12 cellular contexts compared by ENCODE assay signal in genomic region chr5:175484824-175485223, GRCh38. TPM values are rescaled to one million over a fixed set of nuclear protein-coding genes. Genes with fewer than 3 reads are reported as not detected.
"Had no signal": no experiment of that assay in that cellular context is flagged by ENCODE, and none has a peak within 500 bp of the region (broad histone marks: within the 10 kb centered on the region; RNA-seq: fewer than 3 reads in every experiment).

No MANE protein-coding gene starts in this region.

- H3K9me3 Mint-ChIP-seq: effector memory CD8-positive, alpha-beta T cell had no signal

- H3K4me3 Mint-ChIP-seq: effector memory CD8-positive, alpha-beta T cell; type B pancreatic cell had no signal

- H3K27me3 Mint-ChIP-seq: brain; effector memory CD8-positive, alpha-beta T cell; type B pancreatic cell had no signal

- ATAC-seq: effector memory CD8-positive, alpha-beta T cell; right cardiac atrium; SK-N-SH treated with all-trans-retinoic acid at 6 μM for 48 hours had no signal

- DNase-seq: activated CD4-positive, CD25-positive, alpha-beta regulatory T cell; activated gamma-delta T cell; amygdala; effector memory CD8-positive, alpha-beta T cell; SHP77; substantia nigra had no signal

- H3K27ac Mint-ChIP-seq: brain, type B pancreatic cell had no signal

RNA-seq across cellular contexts. Expression of gene DRD1, which starts 40.8 kb away (rescaled TPM):
- total RNA-seq: epithelial cell of proximal tubule; right cardiac atrium; T-helper 1 cell treated with Interleukin-12 subunit alpha and Interleukin-12 subunit beta and Interleukin-4 antibody, amounts not matched to agents 30 ng/mL and 1 ng/mL, for 36 hours had no signal
